26 cellular contexts compared by ENCODE assay signal in genomic region chr9:93290495-93291434, GRCh38.
A peak's percentile ranks its signal among the peaks of the same experiment; 100 is the strongest.
DNase-seq lines count a peak whose midpoint lies in the region; ATAC-seq and TF ChIP-seq lines count a peak whose summit lies in the region.
"Had no signal": no experiment of that assay in that cellular context is flagged by ENCODE, and none has a peak within 500 bp of the region (broad histone marks: within the 10 kb centered on the region; RNA-seq: fewer than 3 reads in every experiment).

No MANE protein-coding gene starts in this region.

- H3F3A ChIP-seq in OCI-LY1 (ENCODE audit: insufficient read depth, low read length) = peaks cover 18% of the 10 kb centered on the region

- no peaks in the 10 kb centered on the region for H3K9me2 ChIP-seq in OCI-LY1 (ENCODE audit: low read depth, low read length)

- no peak for ATAC-seq in activated CD4-positive, CD25-positive, alpha-beta regulatory T cell treated with anti-CD3 and anti-CD28 coated beads, Interleukin-2, amount 50 U/mL, for 24 hours
- ATAC-seq: esophagus mucosa, gastrocnemius medialis, left colon, T-helper 17 cell had no signal

- H3K27me3 ChIP-seq in OCI-LY1 (ENCODE audit: insufficient read depth, low read length) (no peaks in the 10 kb centered on the region), testis (no peaks in the 10 kb centered on the region)
- H3K27me3 ChIP-seq: dorsolateral prefrontal cortex, gastrocnemius medialis, Peyer's patch had no signal

- TF ChIP-seq POLR2A in testis (IDR thresholded peaks at IDR 0.05) = no peak

- TF ChIP-seq CTCF in OCI-LY1 (IDR thresholded peaks at IDR 0.05; ENCODE audit: low read length) = 0 out of 2 replicates have a peak, but pooled peaks have one; percentile 15
- no peak for TF ChIP-seq CTCF in testis (IDR thresholded peaks at IDR 0.05)

- WGBS in testis, 2 donors = 86 to 92% methylated on average over 20 to 21 of the region's 21 CpGs

- H3K4me3 ChIP-seq in OCI-LY1 (ENCODE audit: low read depth, low read length, poor library complexity, severe bottlenecking) = no peak overlapping the region
- H3K4me3 ChIP-seq in testis = no peak overlapping the region
- H3K4me3 ChIP-seq: dorsolateral prefrontal cortex, gastrocnemius medialis, GM23248, Peyer's patch, SJSA1 had no signal

- no peak overlapping the region for H2AFZ ChIP-seq in OCI-LY1 (ENCODE audit: low read length)
- H2AFZ ChIP-seq: GM23248 had no signal

- H3K79me2 ChIP-seq in OCI-LY1 (ENCODE audit: insufficient read depth, low read length) = no peaks in the 10 kb centered on the region

- H3K4me2 ChIP-seq in OCI-LY1 (ENCODE audit: low read length) = peak overlapping the region; percentile 38

- H3K9me3 ChIP-seq in OCI-LY1 (ENCODE audit: low read length) = no peaks in the 10 kb centered on the region
- no peaks in the 10 kb centered on the region for H3K9me3 ChIP-seq in testis
- H3K9me3 ChIP-seq: gastrocnemius medialis, Peyer's patch, SJSA1 had no signal

- DNase-seq in activated CD8-positive, alpha-beta memory T cell treated with anti-CD3 and anti-CD28 coated beads for 24 hours = peak; percentile 40
- no peak for DNase-seq in activated CD8-positive, alpha-beta memory T cell treated with anti-CD3 and anti-CD28 coated beads, Interleukin-2, amount 50 U/mL, for 4 hours
- peak; percentile 44 for DNase-seq in iPS-NIHi11 (ENCODE audit: low spot score)
- DNase-seq in testis = peak; percentile 7
- no peak for DNase-seq in activated T-cell treated with anti-CD3 and anti-CD28 coated beads, Interleukin-2, amount 50 U/mL, for 48 hours
- DNase-seq in NCI-H774 (lab: John Stamatoyannopoulos, UW) = no peak
- DNase-seq: activated CD4-positive, alpha-beta T cell treated with anti-CD3 and anti-CD28 coated beads, Interleukin-2, amount 50 U/mL, for 48 hours; activated naive CD4-positive, alpha-beta T cell treated with anti-CD3 and anti-CD28 coated beads for 36 hours; caudate nucleus; COR-L47; DND-41; gastrocnemius medialis; GM23248; NCI-H1694; NCI-H345; stimulated activated CD4-positive, alpha-beta T cell treated with anti-CD3 and anti-CD28 coated beads, Interleukin-4, amount 100 ng/mL, for 1 hour; T-helper 17 cell; WERI-Rb-1 had no signal

- H4K20me1 ChIP-seq in OCI-LY1 (ENCODE audit: insufficient read depth, low read length) = no peaks in the 10 kb centered on the region

- H3K27ac ChIP-seq in OCI-LY1 (ENCODE audit: low read depth, low read length, poor library complexity, severe bottlenecking) (peak overlapping the region; percentile 100), testis (no peak overlapping the region)
- H3K27ac ChIP-seq: 22Rv1, dorsolateral prefrontal cortex, gastrocnemius medialis, GM23248, Peyer's patch, SJSA1, WERI-Rb-1 had no signal

- H3K36me3 ChIP-seq in OCI-LY1 (ENCODE audit: insufficient read depth, low read length) (peaks cover 39% of the 10 kb centered on the region), testis (ENCODE audit: low read depth, missing control alignments) (no peaks in the 10 kb centered on the region)
- H3K36me3 ChIP-seq: gastrocnemius medialis, SJSA1, WERI-Rb-1 had no signal

- H3K9ac ChIP-seq in OCI-LY1 (ENCODE audit: low read length) = peak overlapping the region; percentile 77
- H3K9ac ChIP-seq: GM23248 had no signal

- H3K4me1 ChIP-seq in OCI-LY1 (ENCODE audit: insufficient read depth, low read length, severe bottlenecking) (peaks cover 94% of the 10 kb centered on the region), testis (peaks cover 8% of the 10 kb centered on the region)
- H3K4me1 ChIP-seq: gastrocnemius medialis, SJSA1 had no signal

- intact Hi-C loops in testis (cut with DNase I; ENCODE audit: low total_unique reads) = no loop called here

Comparison
In these comparisons a context has a peak if more than half of its experiments do, and no peak if none do; other contexts are left out.
1. DNase-seq: peak in activated CD8-positive, alpha-beta memory T cell treated with anti-CD3 and anti-CD28 coated beads for 24 hours (single experiment), iPS-NIHi11 (single experiment) and testis (single experiment); none in activated CD8-positive, alpha-beta memory T cell treated with anti-CD3 and anti-CD28 coated beads, Interleukin-2, amount 50 U/mL, for 4 hours (single experiment), activated T-cell treated with anti-CD3 and anti-CD28 coated beads, Interleukin-2, amount 50 U/mL, for 48 hours (0 of 2) and NCI-H774 (single experiment).